Comparison of ENCODE assay signal across 9 cellular contexts in genomic region chr3:21752749-21753347, GRCh38. TPM values are rescaled to one million over a fixed set of nuclear protein-coding genes. Genes with fewer than 3 reads are reported as not detected.
DNase-seq lines count a peak whose midpoint lies in the region; ATAC-seq and TF ChIP-seq lines count a peak whose summit lies in the region.
"Had no signal": no experiment of that assay in that cellular context is flagged by ENCODE, and none has a peak within 500 bp of the region (broad histone marks: within the 10 kb centered on the region; RNA-seq: fewer than 3 reads in every experiment).

No MANE protein-coding gene starts in this region.

- H3K27me3 ChIP-seq in Caco-2 (replicated peaks; ENCODE audit: control insufficient read depth, insufficient read depth, low read length) (no peaks in the 10 kb centered on the region), gastroesophageal sphincter (no peaks in the 10 kb centered on the region), suprapubic skin (no peaks in the 10 kb centered on the region)

- H3K27me3 Mint-ChIP-seq in Caco-2 (ENCODE audit: insufficient read depth, unreplicated experiment): peaks cover 6% of the 10 kb centered on the region

- no TSS peak for BruUV-seq in Caco-2 (replicated peaks; lab: Mats Ljungman, UMichigan)

- no peaks in the 10 kb centered on the region for H3K36me3 ChIP-seq in Caco-2 (ENCODE audit: control insufficient read depth, insufficient read depth, low read length)
- H3K36me3 ChIP-seq in gastroesophageal sphincter: no peaks in the 10 kb centered on the region
- no peaks in the 10 kb centered on the region for H3K36me3 ChIP-seq in suprapubic skin

- DNase-seq in Caco-2 (peak in 1 of 2 experiments; percentile 5), SHP77 (lab: John Stamatoyannopoulos, UW) (peak; percentile 48 to 67), suprapubic skin (ENCODE audit: low spot score in 2 of 2) (no peak)
- no peak for DNase-seq in stimulated activated naive CD4-positive, alpha-beta T cell treated with Interleukin-2 at 50 U/mL for 16 hours (lab: John Stamatoyannopoulos, UW)

- ATAC-seq in HG03432 (IDR thresholded peaks at IDR 0.05; ENCODE audit: unreplicated experiment) (peak; percentile 54), gastroesophageal sphincter (peak; percentile 46), GM21576 (IDR thresholded peaks at IDR 0.05; ENCODE audit: unreplicated experiment) (no peak), GM18517 (IDR thresholded peaks at IDR 0.05; ENCODE audit: unreplicated experiment) (no peak)
- ATAC-seq: HCT116 had no signal

- H3K4me3 ChIP-seq in Caco-2 (ENCODE audit: low read depth, low read length): no peak overlapping the region
- H3K4me3 ChIP-seq in gastroesophageal sphincter: no peak overlapping the region
- no peak overlapping the region for H3K4me3 ChIP-seq in suprapubic skin

- H3K9me3 ChIP-seq in Caco-2 (no peaks in the 10 kb centered on the region), gastroesophageal sphincter (no peaks in the 10 kb centered on the region), suprapubic skin (no peaks in the 10 kb centered on the region)

- POLR2A ChIA-PET in Caco-2 (lab: Charles Lee): no interaction called here

- H3K4me3 Mint-ChIP-seq in Caco-2 (ENCODE audit: unreplicated experiment): no peak overlapping the region

- H3K9me3 Mint-ChIP-seq in Caco-2 (ENCODE audit: unreplicated experiment): no peaks in the 10 kb centered on the region

- no peak overlapping the region for H3K27ac Mint-ChIP-seq in Caco-2 (ENCODE audit: unreplicated experiment)

- no peak overlapping the region for H3K27ac ChIP-seq in gastroesophageal sphincter
- no peak overlapping the region for H3K27ac ChIP-seq in suprapubic skin

- H3K4me1 ChIP-seq in Caco-2 (no peaks in the 10 kb centered on the region), gastroesophageal sphincter (peaks cover 0 to 35% (median 3%) of the 10 kb centered on the region in 3 donors), suprapubic skin (peaks cover 7% of the 10 kb centered on the region)

- intact Hi-C loops in Caco-2 (cut with micrococcal nuclease; ENCODE audit: unreplicated experiment): loop anchor here (1.0 to 5.0 kb wide), 3 partner anchors 79 to 365 kb away; no protein-coding TSS in a partner anchor

- WGBS in gastroesophageal sphincter (ENCODE audit: low coverage in 1 of 2), 2 donors: 37 to 39% methylated on average over 3 of the region's 3 CpGs
- WGBS in suprapubic skin: 23% methylated on average over 3 of the region's 3 CpGs

- no peaks in the 10 kb centered on the region for H3K4me1 Mint-ChIP-seq in Caco-2 (ENCODE audit: low read depth, unreplicated experiment)

- TF ChIP-seq POLR2A in gastroesophageal sphincter (IDR thresholded peaks at IDR 0.05): no peak
- TF ChIP-seq POLR2A in suprapubic skin (IDR thresholded peaks at IDR 0.05): no peak

- no peak for TF ChIP-seq EP300 in gastroesophageal sphincter (IDR thresholded peaks at IDR 0.05)
- no peak for TF ChIP-seq EP300 in suprapubic skin (IDR thresholded peaks at IDR 0.05)

- H3K36me3 Mint-ChIP-seq in Caco-2 (ENCODE audit: insufficient read depth, unreplicated experiment): no peaks in the 10 kb centered on the region

- CTCF ChIA-PET in Caco-2 (lab: Charles Lee): interaction anchor here (0.6 to 0.9 kb wide), 2 partner anchors 88 to 142 kb away, joined by 3 read pairs; no protein-coding TSS in a partner anchor

- TF ChIP-seq CTCF in Caco-2 (IDR thresholded peaks at IDR 0.05; ENCODE audit: insufficient read depth in 1 of 2, low read depth in 1 of 2, low read length in 1 of 2, severe bottlenecking in 1 of 2, unreplicated experiment in 1 of 2) (peak; percentile 19 to 39), gastroesophageal sphincter (IDR thresholded peaks at IDR 0.05) (peak; percentile 38 to 80 (median 74)), suprapubic skin (IDR thresholded peaks at IDR 0.05) (peak; percentile 9 to 43)

RNA-seq across cellular contexts. Expression of gene ZNF385D, which starts 1.8 kb away (rescaled TPM):
- total RNA-seq in Caco-2 (2022): not detected in 2 replicates
- 10 to 100 TPM in 2 of 4 donors, 1 to 10 TPM in 2; 8.1 to 17.9 (median 11.3) TPM for total RNA-seq in gastroesophageal sphincter
- total RNA-seq in suprapubic skin: 1 to 10 TPM in 3 of 4 donors, under 1 TPM in 1; 0.86 to 3.7 (median 1.6) TPM

Comparison
In these comparisons a context has a peak if more than half of its experiments do, and no peak if none do; other contexts are left out.
1. DNase-seq: peak in SHP77 (2 of 2); none in suprapubic skin (0 of 2) and stimulated activated naive CD4-positive, alpha-beta T cell treated with Interleukin-2 at 50 U/mL for 16 hours (single experiment).
2. ATAC-seq: peak in HG03432 (single experiment) and gastroesophageal sphincter (single experiment); none in GM21576 (single experiment) and GM18517 (single experiment).
3. Peak in every context shown above with its lines, with median percentiles within 50 percentile points of each other: CTCF ChIP-seq.